In the genomic region with DNA sequence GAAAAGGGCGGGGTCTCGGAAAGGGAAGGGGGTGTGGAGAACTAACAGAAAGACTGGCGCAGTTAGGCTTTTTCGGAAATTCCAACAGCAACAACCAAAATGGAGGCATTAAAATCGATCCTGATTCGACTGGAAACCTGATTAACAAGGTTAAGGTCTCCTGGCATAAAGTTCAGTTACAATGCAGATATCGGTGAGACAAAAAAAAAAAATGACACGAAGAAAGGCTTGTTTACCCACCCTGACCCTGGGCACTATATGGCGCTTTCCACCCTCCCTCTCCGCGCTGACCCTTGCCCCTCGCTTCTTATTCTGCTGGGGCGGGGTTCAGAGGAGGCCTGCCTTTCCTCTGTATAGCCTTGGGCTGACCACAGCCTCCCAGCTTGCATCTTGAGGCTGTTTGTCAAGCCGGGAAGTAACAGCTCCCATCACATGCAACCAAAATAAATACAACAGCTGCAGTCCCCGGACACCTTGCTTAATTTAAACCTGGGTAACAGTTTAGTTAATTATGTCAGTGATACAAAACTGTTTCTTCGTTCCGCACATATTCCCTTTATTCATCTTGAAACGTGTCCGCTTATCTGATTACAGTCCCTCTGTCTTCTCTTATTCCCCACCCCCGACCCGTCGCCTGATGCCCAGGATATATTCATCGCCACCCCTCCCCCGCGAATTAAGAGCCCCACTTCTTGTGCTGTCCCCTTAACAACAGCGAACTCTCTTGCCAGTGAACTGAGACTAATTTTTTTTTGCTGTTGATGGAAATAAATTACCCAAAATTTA, we compare ENCODE assay signal across 8 cellular contexts. TPM values are rescaled to one million over a fixed set of nuclear protein-coding genes. Genes with fewer than 3 reads are reported as not detected.
A peak's percentile ranks its signal among the peaks of the same experiment; 100 is the strongest.
DNase-seq lines count a peak whose midpoint lies in the region; ATAC-seq and TF ChIP-seq lines count a peak whose summit lies in the region.

No MANE protein-coding gene starts in this region.

- H3K9me3 ChIP-seq in Caco-2 (no peaks in the 10 kb centered on the region), hepatocyte (ENCODE audit: low read depth) (no peaks in the 10 kb centered on the region)

- H2AFZ ChIP-seq in hepatocyte = peak overlapping the region; percentile 24

- POLR2A ChIA-PET in Caco-2 (lab: Charles Lee) = no interaction called here

- BruUV-seq in Caco-2 (replicated peaks; lab: Mats Ljungman, UMichigan) = TSS peak; percentile 95

- no peaks in the 10 kb centered on the region for H3K9me2 ChIP-seq in hepatocyte (replicated peaks; ENCODE audit: insufficient read depth)

- ATAC-seq in GM21423 (IDR thresholded peaks at IDR 0.05; ENCODE audit: unreplicated experiment) = peak; percentile 19

- peak overlapping the region; percentile 100 for H3K27ac Mint-ChIP-seq in Caco-2 (ENCODE audit: unreplicated experiment)

- H3K9me3 Mint-ChIP-seq in Caco-2 (ENCODE audit: unreplicated experiment) = no peaks in the 10 kb centered on the region

- no peaks in the 10 kb centered on the region for H3K27me3 Mint-ChIP-seq in Caco-2 (ENCODE audit: insufficient read depth, unreplicated experiment)

- DNase-seq in Caco-2 (peak; percentile 85 to 91), KG1 (lab: John Stamatoyannopoulos, UW) (peak; percentile 58), T follicular helper cell (ENCODE audit: low read depth) (peak; percentile 12), astrocyte of the hippocampus (ENCODE audit: low read depth, low spot score) (peak; percentile 76), hepatocyte (ENCODE audit: low spot score) (peak; percentile 89), putamen (ENCODE audit: low spot score) (peak; percentile 80), KBM-7 (no peak)

- peak overlapping the region; percentile 75 for H3K4me2 ChIP-seq in hepatocyte

- H3K27me3 ChIP-seq in Caco-2 (replicated peaks; ENCODE audit: control insufficient read depth, insufficient read depth, low read length) (no peaks in the 10 kb centered on the region), hepatocyte (no peaks in the 10 kb centered on the region)

- peaks cover 36% of the 10 kb centered on the region for H3K79me2 ChIP-seq in hepatocyte

- TF ChIP-seq CTCF in Caco-2 (IDR thresholded peaks at IDR 0.05; ENCODE audit: insufficient read depth in 1 of 2, low read depth in 1 of 2, low read length in 1 of 2, severe bottlenecking in 1 of 2, unreplicated experiment in 1 of 2) (no peak), hepatocyte (IDR thresholded peaks at IDR 0.05; ENCODE audit: poor library complexity) (no peak)

- H3K36me3 ChIP-seq in Caco-2 (ENCODE audit: control insufficient read depth, insufficient read depth, low read length) (no peaks in the 10 kb centered on the region), hepatocyte (replicated peaks; ENCODE audit: insufficient read depth, low read depth) (no peaks in the 10 kb centered on the region)

- WGBS in hepatocyte (ENCODE audit: low lambda C conversion rate, missing lambda C conversion rate) = 3% methylated on average over 25 of the region's 26 CpGs

- H3K36me3 Mint-ChIP-seq in Caco-2 (ENCODE audit: insufficient read depth, unreplicated experiment) = peaks cover 16% of the 10 kb centered on the region

- peak overlapping the region; percentile 94 for H3K4me3 Mint-ChIP-seq in Caco-2 (ENCODE audit: unreplicated experiment)

- peaks cover 8% of the 10 kb centered on the region; the same call in 1 of the 2 replicates for H3K4me1 ChIP-seq in Caco-2
- H3K4me1 ChIP-seq in hepatocyte (ENCODE audit: insufficient read depth) = peaks cover 9% of the 10 kb centered on the region

- CTCF ChIA-PET in Caco-2 (lab: Charles Lee) = interaction anchor here (0.7 to 1.4 kb wide), 3 partner anchors 128 to 769 kb away, joined by 3 to 4 read pairs (median 4); no protein-coding TSS in a partner anchor

- H3K4me1 Mint-ChIP-seq in Caco-2 (ENCODE audit: low read depth, unreplicated experiment) = peaks cover 6% of the 10 kb centered on the region

- in situ Hi-C loops in KBM-7 (cut with MboI; ENCODE audit: low pct_unique_long_range_greater_than_20kb, low sequenced_read_pairs) = no loop called here

- intact Hi-C loops in Caco-2 (cut with micrococcal nuclease; ENCODE audit: unreplicated experiment) = loop anchor here (1.0 to 10.0 kb wide), 5 partner anchors 58 to 1028 kb away; partner anchors contain the start of genes FBXL17 and MAN2A1

- peak overlapping the region; percentile 39 for H3K4me3 ChIP-seq in Caco-2 (ENCODE audit: low read depth, low read length)
- H3K4me3 ChIP-seq in hepatocyte = peak overlapping the region; percentile 26

- H3K27ac ChIP-seq in hepatocyte = peak overlapping the region; percentile 93

- peaks cover 32% of the 10 kb centered on the region for H4K20me1 ChIP-seq in hepatocyte (ENCODE audit: insufficient read depth, poor library complexity, severe bottlenecking)

RNA-seq across cellular contexts. Expression of gene PJA2, which starts 0.8 kb away (rescaled TPM):
- total RNA-seq in Caco-2 (2022) (34.2 and 34.7 TPM in 2 replicates), hepatocyte (144 and 147 TPM in 2 replicates)
- 56.2 and 65.4 TPM in 2 replicates for polyA plus RNA-seq in hepatocyte
